9 cellular contexts compared by ENCODE assay signal in genomic region chr7:101941481-101942383, GRCh38.
DNase-seq lines count a peak whose midpoint lies in the region; ATAC-seq, FAIRE-seq and TF ChIP-seq lines count a peak whose summit lies in the region.
"Had no signal": no experiment of that assay in that cellular context is flagged by ENCODE, and none has a peak within 500 bp of the region (broad histone marks: within the 10 kb centered on the region; RNA-seq: fewer than 3 reads in every experiment).

No MANE protein-coding gene starts in this region.

- WGBS in K562 (ENCODE audit: insufficient coverage, low coverage, missing lambda C conversion rate): 37% methylated on average over 12 of the region's 12 CpGs

- H3K4me1 ChIP-seq in K562 (replicated peaks in 1 of 2; ENCODE audit: control insufficient read depth in 2 of 2, insufficient read depth in 2 of 2, low read length in 2 of 2): peaks cover 24 to 28% of the 10 kb centered on the region in 2 experiments

- intact Hi-C loops in K562 (cut with micrococcal nuclease): no loop called here

- DNase-seq in DMS 273 (lab: John Stamatoyannopoulos, UW; ENCODE audit: unreplicated experiment) (peak; percentile 41), DMS 273 treated with DMSO at 0.1 percent for 48 hours (lab: John Stamatoyannopoulos, UW) (no peak), K562 (ENCODE audit: extremely low read depth in 1 of 4, low spot score in 3 of 4) (peak in 2 of 4 experiments; percentile 36 to 61), kidney glomerular epithelial cell (lab: John Stamatoyannopoulos, UW) (peak; percentile 64), type B pancreatic cell (ENCODE audit: extremely low spot score, unreplicated experiment) (no peak)
- no peak for DNase-seq in stimulated activated naive CD8-positive, alpha-beta T cell treated with anti-CD3 and anti-CD28 coated beads, Interleukin-15, amount 100 ng/mL, for 72 hours

- peaks cover 2% of the 10 kb centered on the region; the same call in 2 of the 3 replicates for H3K36me3 ChIP-seq in K562 (ENCODE audit: control insufficient read depth, insufficient read depth, low read length)

- H3K27me3 ChIP-seq in K562 (ENCODE audit: control insufficient read depth in 2 of 2, insufficient read depth in 2 of 2, low read length in 2 of 2): no peaks in the 10 kb centered on the region

- peak; percentile 71 for ATAC-seq in K562
- no peak for ATAC-seq in stimulated activated naive CD8-positive, alpha-beta T cell treated with anti-CD3 and anti-CD28 coated beads, Interleukin-15, amount 100 ng/mL, for 72 hours
- no peak for ATAC-seq in GM21367 (IDR thresholded peaks at IDR 0.05; ENCODE audit: unreplicated experiment)
- ATAC-seq in HG02973 (IDR thresholded peaks at IDR 0.05; ENCODE audit: unreplicated experiment): no peak

- POLR2A ChIA-PET in K562 (lab: Yijun Ruan, JAX): interaction anchor here (0.6 to 1.3 kb wide), 8 partner anchors 8 to 727 kb away, joined by 3 to 5 read pairs (median 3); no protein-coding TSS in a partner anchor

- peak overlapping the region; percentile 9 for H3K27ac Mint-ChIP-seq in type B pancreatic cell
- peak overlapping the region in 1 of 2 donors; percentile 48 for H3K27ac Mint-ChIP-seq in stimulated activated naive CD8-positive, alpha-beta T cell treated with anti-CD3 and anti-CD28 coated beads, Interleukin-15, amount 100 ng/mL, for 72 hours

- in situ Hi-C loops in K562 (cut with MboI): no loop called here

- TF ChIP-seq EP300 in K562 (IDR thresholded peaks at IDR 0.05; ENCODE audit: low read length): no peak

- H3K36me3 Mint-ChIP-seq in type B pancreatic cell: peaks cover 9% of the 10 kb centered on the region

- H3K27me3 Mint-ChIP-seq in type B pancreatic cell: no peaks in the 10 kb centered on the region
- no peaks in the 10 kb centered on the region for H3K27me3 Mint-ChIP-seq in stimulated activated naive CD8-positive, alpha-beta T cell treated with anti-CD3 and anti-CD28 coated beads, Interleukin-15, amount 100 ng/mL, for 72 hours

- no peak overlapping the region; the same call in 2 of the 3 replicates for H3K27ac ChIP-seq in K562 (ENCODE audit: extremely low read depth, low read depth, low read length)

- H3K4me3 Mint-ChIP-seq in type B pancreatic cell: no peak overlapping the region
- H3K4me3 Mint-ChIP-seq in stimulated activated naive CD8-positive, alpha-beta T cell treated with anti-CD3 and anti-CD28 coated beads, Interleukin-15, amount 100 ng/mL, for 72 hours: no peak overlapping the region

- H3K4me2 ChIP-seq in K562 (ENCODE audit: insufficient read depth, low read length): peak overlapping the region; percentile 23; the same call in 1 of the 2 replicates

- no peaks in the 10 kb centered on the region for H3K9me1 ChIP-seq in K562 (ENCODE audit: control insufficient read depth, insufficient read depth, low read length)

- TF ChIP-seq POLR2A in K562 (conservative IDR thresholded peaks at IDR 0.05): no peak

- H3K4me1 Mint-ChIP-seq in type B pancreatic cell (ENCODE audit: unreplicated experiment): peaks cover 26% of the 10 kb centered on the region
- H3K4me1 Mint-ChIP-seq in stimulated activated naive CD8-positive, alpha-beta T cell treated with anti-CD3 and anti-CD28 coated beads, Interleukin-15, amount 100 ng/mL, for 72 hours: peaks cover 16% of the 10 kb centered on the region

- no peaks in the 10 kb centered on the region for H3K9me3 ChIP-seq in K562 (replicated peaks; ENCODE audit: control insufficient read depth, insufficient read depth, low read depth, low read length)

- peak; percentile 87 for FAIRE-seq in K562 (lab: Jason Lieb, UNC)
- FAIRE-seq: A204.1 had no signal

- H3K9me3 Mint-ChIP-seq in type B pancreatic cell: no peaks in the 10 kb centered on the region
- H3K9me3 Mint-ChIP-seq in stimulated activated naive CD8-positive, alpha-beta T cell treated with anti-CD3 and anti-CD28 coated beads, Interleukin-15, amount 100 ng/mL, for 72 hours: no peaks in the 10 kb centered on the region

- no peak overlapping the region for H3K4me3 ChIP-seq in K562

- peak overlapping the region in 1 of 2 experiments; percentile 49; a peak in 1 of 4 replicates for H3K9ac ChIP-seq in K562 (ENCODE audit: insufficient read depth in 1 of 2, low read depth in 2 of 2, low read length in 2 of 2)

- BruUV-seq in K562 (replicated peaks; lab: Mats Ljungman, UMichigan): no TSS peak

- CTCF ChIA-PET in K562 (lab: Yijun Ruan, JAX; ENCODE audit: low intra/inter-chr PET ratio): no interaction called here

- no peak overlapping the region for H2AFZ ChIP-seq in K562 (ENCODE audit: low read depth, low read length)

- peak in 1 of 2 experiments; percentile 18; a peak in 1 of 4 replicates for TF ChIP-seq RAD21 in K562 (CRISPR knock-in tag; conservative IDR thresholded peaks at IDR 0.05 in 1 of 2, IDR thresholded peaks at IDR 0.05 in 1 of 2)

- TF ChIP-seq CTCF in K562 (IDR thresholded peaks at IDR 0.05 in 2 of 3, conservative IDR thresholded peaks at IDR 0.05 in 1 of 3; ENCODE audit: insufficient read depth in 2 of 3, low read depth in 1 of 3, low read length in 3 of 3): no peak
- no peak for TF ChIP-seq CTCF in type B pancreatic cell (conservative IDR thresholded peaks at IDR 0.05)

- peaks cover 53% of the 10 kb centered on the region for H3K79me2 ChIP-seq in K562 (ENCODE audit: control insufficient read depth, insufficient read depth, low read length)

- H4K20me1 ChIP-seq in K562 (replicated peaks; ENCODE audit: control insufficient read depth, insufficient read depth, low read length): peaks cover 23% of the 10 kb centered on the region; the same call in 1 of the 2 replicates

TF ChIP-seq in K562, 482 proteins besides CTCF, POLR2A, EP300 and RAD21 (continues in another document):
- TF ChIP-seq FOXJ3 (CRISPR knock-in tag; IDR thresholded peaks at IDR 0.05): no peak
- peak; percentile 66; the same call in 1 of the 2 replicates for TF ChIP-seq ZNF41 (CRISPR knock-in tag; conservative IDR thresholded peaks at IDR 0.05)
- TF ChIP-seq ARID1B (IDR thresholded peaks at IDR 0.05): peak; percentile 22; the same call in 1 of the 2 replicates
- peak; percentile 36; the same call in 1 of the 2 replicates for TF ChIP-seq POLR2AphosphoS5 (IDR thresholded peaks at IDR 0.05; ENCODE audit: control insufficient read depth, insufficient read depth, low read depth, low read length)
- TF ChIP-seq ZNF398 (CRISPR knock-in tag; IDR thresholded peaks at IDR 0.05): no peak
- TF ChIP-seq KAT8 (IDR thresholded peaks at IDR 0.05; ENCODE audit: low read depth): no peak
- TF ChIP-seq ZNF282 (CRISPR knock-in tag; IDR thresholded peaks at IDR 0.05): no peak
- 0 out of 6 replicates have a peak, but pooled peaks of 1 of the 3 experiments have one; percentile 10 for TF ChIP-seq ZBTB11 (CRISPR knock-in tag; IDR thresholded peaks at IDR 0.05)
- TF ChIP-seq TCF3 (CRISPR knock-in tag; IDR thresholded peaks at IDR 0.05): peak; percentile 13; the same call in 1 of the 2 replicates
- TF ChIP-seq NFE2 (IDR thresholded peaks at IDR 0.05; ENCODE audit: low read depth): peak; percentile 58
- TF ChIP-seq MAFK (IDR thresholded peaks at IDR 0.05; ENCODE audit: low read length): peak; percentile 47; the same call in 1 of the 2 replicates
- TF ChIP-seq CBFA2T2 (conservative IDR thresholded peaks at IDR 0.05): 0 out of 2 replicates have a peak, but pooled peaks have one; percentile 3
- TF ChIP-seq ZNF316 (IDR thresholded peaks at IDR 0.05): peak; percentile 29
- peak; percentile 14 for TF ChIP-seq DACH1 (IDR thresholded peaks at IDR 0.05; ENCODE audit: partially characterized antibody)
- TF ChIP-seq SMARCA4 (IDR thresholded peaks at IDR 0.05): peak; percentile 39; the same call in 1 of the 2 replicates
- TF ChIP-seq DPF2 (IDR thresholded peaks at IDR 0.05): peak; percentile 52
- 0 out of 2 replicates have a peak, but pooled peaks have one; percentile 51 for TF ChIP-seq ZEB2 (IDR thresholded peaks at IDR 0.05)
- TF ChIP-seq ZC3H8 (IDR thresholded peaks at IDR 0.05): no peak
- TF ChIP-seq MAFG (tag; conservative IDR thresholded peaks at IDR 0.05): peak; percentile 45

Comparison
In these comparisons a context has a peak if more than half of its experiments do, and no peak if none do; other contexts are left out.
1. DNase-seq: peak in DMS 273 (single experiment) and kidney glomerular epithelial cell (single experiment); none in DMS 273 treated with DMSO at 0.1 percent for 48 hours (single experiment), type B pancreatic cell (single experiment) and stimulated activated naive CD8-positive, alpha-beta T cell treated with anti-CD3 and anti-CD28 coated beads, Interleukin-15, amount 100 ng/mL, for 72 hours (0 of 2).